14 cellular contexts compared by ENCODE assay signal in the genomic region with DNA sequence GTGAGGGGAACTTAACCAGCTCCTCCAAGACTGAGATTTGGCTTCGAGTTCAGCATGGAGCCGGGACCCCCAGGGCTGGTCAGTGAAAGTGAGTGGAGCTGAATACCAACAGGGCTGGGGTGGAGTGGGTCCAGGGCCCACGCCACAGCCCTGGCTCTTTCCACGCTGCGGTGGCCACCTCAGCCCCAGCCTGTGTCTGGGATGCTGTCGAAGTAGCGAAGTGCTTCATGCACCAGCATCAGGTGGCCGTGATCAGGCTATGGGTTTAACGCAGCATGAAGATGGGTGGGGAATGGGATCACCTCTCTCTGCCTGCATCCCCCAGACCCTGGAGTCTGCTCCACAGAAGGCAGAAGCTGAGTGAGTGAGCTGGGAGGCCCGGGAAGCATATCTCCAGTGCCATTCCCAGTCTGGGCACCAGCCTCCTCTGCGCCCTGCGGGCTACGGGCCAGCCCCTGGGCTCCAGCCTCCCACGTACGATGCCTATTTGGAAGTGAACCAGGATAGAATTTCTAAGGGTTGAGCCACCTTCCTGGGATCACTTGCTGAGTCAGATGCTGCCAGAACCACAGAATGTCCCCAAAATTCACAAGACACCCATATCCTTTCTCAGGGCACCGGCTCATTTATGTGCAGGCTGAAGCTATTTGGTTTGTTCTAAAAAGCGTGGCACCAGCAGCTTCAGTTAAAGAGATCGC.
DNase-seq lines count a peak whose midpoint lies in the region; ATAC-seq and TF ChIP-seq lines count a peak whose summit lies in the region.
"Had no signal": no experiment of that assay in that cellular context is flagged by ENCODE, and none has a peak within 500 bp of the region (broad histone marks: within the 10 kb centered on the region; RNA-seq: fewer than 3 reads in every experiment).

No MANE protein-coding gene starts in this region.

- no peaks in the 10 kb centered on the region for H3K9me3 Mint-ChIP-seq in IgD-negative memory B cell
- H3K9me3 Mint-ChIP-seq in naive thymus-derived CD8-positive, alpha-beta T cell: peaks cover 0 to 13% (median 2%) of the 10 kb centered on the region in 9 donors

- H3K27ac Mint-ChIP-seq in IgD-negative memory B cell: peak overlapping the region in 2 of 3 donors; percentile 66 to 100
- no peak overlapping the region for H3K27ac Mint-ChIP-seq in naive thymus-derived CD8-positive, alpha-beta T cell
- H3K27ac Mint-ChIP-seq: activated naive CD8-positive, alpha-beta T cell treated with anti-CD3 and anti-CD28 coated beads, Interleukin-2, amount 10 ng/mL, durations not matched to agents 7 days and 5 days had no signal

- CTCF ChIA-PET in GM10248 (lab: Yijun Ruan, JAX): interaction anchor here (1.3 kb wide), 1 partner anchor 230 kb away, joined by 3 read pairs; no protein-coding TSS in a partner anchor

- no peaks in the 10 kb centered on the region for H3K27me3 Mint-ChIP-seq in IgD-negative memory B cell
- H3K27me3 Mint-ChIP-seq in naive thymus-derived CD8-positive, alpha-beta T cell: peaks cover 0 to 12% (median 2%) of the 10 kb centered on the region in 5 donors

- H3K4me3 Mint-ChIP-seq in IgD-negative memory B cell: peak overlapping the region in 1 of 4 donors; percentile 91
- H3K4me3 Mint-ChIP-seq in naive thymus-derived CD8-positive, alpha-beta T cell: no peak overlapping the region
- H3K4me3 Mint-ChIP-seq: activated naive CD8-positive, alpha-beta T cell treated with anti-CD3 and anti-CD28 coated beads, Interleukin-2, amount 10 ng/mL, durations not matched to agents 7 days and 5 days; GM23338 had no signal

- POLR2A ChIA-PET in naive thymus-derived CD8-positive, alpha-beta T cell (lab: Charles Lee): no interaction called here
- POLR2A ChIA-PET in GM10248 (lab: Yijun Ruan, JAX): no interaction called here

- peak overlapping the region; percentile 47 for H3K27ac ChIP-seq in caudate nucleus (ENCODE audit: low read depth, low read length)
- H3K27ac ChIP-seq: WERI-Rb-1 had no signal

- peak; percentile 12 to 26 for ATAC-seq in naive thymus-derived CD8-positive, alpha-beta T cell
- ATAC-seq in HG02885 (IDR thresholded peaks at IDR 0.05; ENCODE audit: poor library complexity, unreplicated experiment): no peak
- ATAC-seq: GM23338, left lobe of liver had no signal

- TF ChIP-seq CTCF in GM10248 (IDR thresholded peaks at IDR 0.05; ENCODE audit: control extremely low read depth, extremely low read depth, low read depth, missing control alignments): no peak

- peaks cover 3% of the 10 kb centered on the region for H3K36me3 Mint-ChIP-seq in IgD-negative memory B cell
- H3K36me3 Mint-ChIP-seq in naive thymus-derived CD8-positive, alpha-beta T cell: no peaks in the 10 kb centered on the region

- DNase-seq in A172 (ENCODE audit: low spot score) (peak; percentile 21), caudate nucleus (lab: John Stamatoyannopoulos, UW) (peak in 4 of 61 donors; percentile 12 to 53 (median 33)), GM10248 (ENCODE audit: extremely low spot score) (no peak), CD1c-positive myeloid dendritic cell (ENCODE audit: extremely low spot score) (no peak)
- DNase-seq in naive thymus-derived CD8-positive, alpha-beta T cell: peak in 1 of 10 donors; percentile 41
- no peak for DNase-seq in stimulated activated CD4-positive, alpha-beta T cell treated with anti-CD3 and anti-CD28 coated beads, Interleukin-2, amount 100 ng/mL, for 24 hours
- DNase-seq: NCI-H187, NCI-H526 treated with DMSO at 0.1 percent for 48 hours, WERI-Rb-1 had no signal

- H3K4me1 Mint-ChIP-seq in IgD-negative memory B cell: peaks cover 16 to 35% (median 25%) of the 10 kb centered on the region in 3 donors
- peaks cover 3 to 20% (median 5%) of the 10 kb centered on the region in 4 donors for H3K4me1 Mint-ChIP-seq in naive thymus-derived CD8-positive, alpha-beta T cell

Comparison
In these comparisons a context has a peak if more than half of its experiments do, and no peak if none do; other contexts are left out.
1. H3K27ac Mint-ChIP-seq: peak in IgD-negative memory B cell (2 of 3); none in naive thymus-derived CD8-positive, alpha-beta T cell (0 of 10).